ENCODE assay signal across 9 cellular contexts in genomic region chr10:70584941-70585544, GRCh38. TPM values are rescaled to one million over a fixed set of nuclear protein-coding genes. Genes with fewer than 3 reads are reported as not detected.
DNase-seq lines count a peak whose midpoint lies in the region; ATAC-seq, FAIRE-seq and TF ChIP-seq lines count a peak whose summit lies in the region.
"Had no signal": no experiment of that assay in that cellular context is flagged by ENCODE, and none has a peak within 500 bp of the region (broad histone marks: within the 10 kb centered on the region; RNA-seq: fewer than 3 reads in every experiment).

No MANE protein-coding gene starts in this region.

- FAIRE-seq in bronchial epithelial cell (lab: Jason Lieb, UNC), result no peak

- no peak overlapping the region for H2BK20ac ChIP-seq in H9 (ENCODE audit: low read depth, low read length, poor library complexity, severe bottlenecking)

- ATAC-seq in omental fat pad (ENCODE audit: low FRiP score) (no peak), HG03432 (IDR thresholded peaks at IDR 0.05; ENCODE audit: unreplicated experiment) (no peak), HG03571 (IDR thresholded peaks at IDR 0.05; ENCODE audit: unreplicated experiment) (no peak), GM19023 (IDR thresholded peaks at IDR 0.05; ENCODE audit: unreplicated experiment) (no peak)

- H4K5ac ChIP-seq in H9 (ENCODE audit: insufficient read length, low read depth, low read length), result no peak overlapping the region

- no peak for TF ChIP-seq CTCF in H9 (conservative IDR thresholded peaks at IDR 0.05)
- TF ChIP-seq CTCF in bronchial epithelial cell (IDR thresholded peaks at IDR 0.05; ENCODE audit: insufficient read depth, low read length, severe bottlenecking), result no peak
- no peak for TF ChIP-seq CTCF in omental fat pad (IDR thresholded peaks at IDR 0.05)

- no peak overlapping the region for H3T11ph ChIP-seq in H9 (ENCODE audit: low read length)

- H3K27ac ChIP-seq in H9 (ENCODE audit: insufficient read length, low read depth, low read length), result no peak overlapping the region
- H3K27ac ChIP-seq: VCaP had no signal

- H3K23ac ChIP-seq in H9 (ENCODE audit: insufficient read length, low read depth, low read length), result no peak overlapping the region

- no peak overlapping the region for H3K56ac ChIP-seq in H9 (ENCODE audit: insufficient read length, low read depth, low read length)

- no peak overlapping the region for H2BK5ac ChIP-seq in H9 (ENCODE audit: insufficient read length, low read length)

- no peaks in the 10 kb centered on the region for H3K36me3 ChIP-seq in bronchial epithelial cell (ENCODE audit: control insufficient read depth, insufficient read depth, low read length)

- H2BK12ac ChIP-seq in H9 (ENCODE audit: insufficient read length, low read depth, low read length), result no peak overlapping the region

- H3K4me1 Mint-ChIP-seq in H9, result peaks cover 28 to 43% of the 10 kb centered on the region in 2 experiments

- no peak overlapping the region for H3K4me3 Mint-ChIP-seq in H9

- H3K36me3 Mint-ChIP-seq in H9 (ENCODE audit: insufficient read depth in 1 of 3, low read depth in 3 of 3), result no peaks in the 10 kb centered on the region

- H3K9me3 Mint-ChIP-seq in H9, result no peaks in the 10 kb centered on the region

- H3K18ac ChIP-seq in H9 (ENCODE audit: insufficient read length, low read depth, low read length), result no peak overlapping the region

- no peak overlapping the region for H2AK5ac ChIP-seq in H9 (ENCODE audit: insufficient read length, low read length)

- H3K27me3 Mint-ChIP-seq in H9 (ENCODE audit: low read depth), result peaks cover 3% of the 10 kb centered on the region

- H4K91ac ChIP-seq in H9 (ENCODE audit: insufficient read length, low read depth, low read length), result no peak overlapping the region

- no peak overlapping the region for H2BK120ac ChIP-seq in H9 (ENCODE audit: low read depth, low read length, poor library complexity, severe bottlenecking)

- no peaks in the 10 kb centered on the region for H3K79me2 ChIP-seq in H9 (ENCODE audit: insufficient read depth, low read length)

- H3K23me2 ChIP-seq in H9 (ENCODE audit: insufficient read length, low read depth, low read length, poor library complexity, severe bottlenecking), result no peaks in the 10 kb centered on the region

- H3K9me3 ChIP-seq in H9 (ENCODE audit: control insufficient read depth, low read depth, low read length), result no peaks in the 10 kb centered on the region

- no peaks in the 10 kb centered on the region for H3K27me3 ChIP-seq in H9 (ENCODE audit: insufficient read depth, low read length)
- H3K27me3 ChIP-seq in bronchial epithelial cell (ENCODE audit: control insufficient read depth, insufficient read depth, low read length), result peaks cover 10% of the 10 kb centered on the region

- peak overlapping the region in 2 of 3 experiments; percentile 7 to 19; a peak in 3 of 7 replicates for H3K27ac Mint-ChIP-seq in H9

- H3K9ac ChIP-seq in H9 (ENCODE audit: extremely low read depth, insufficient read length, low read length), result no peak overlapping the region

- H3K4ac ChIP-seq in H9 (ENCODE audit: low read depth, low read length), result no peak overlapping the region

- H4K8ac ChIP-seq in H9 (replicated peaks; ENCODE audit: insufficient read length, low read depth, low read length), result no peak overlapping the region

- no peak overlapping the region for H2AFZ ChIP-seq in H9 (ENCODE audit: low read length)

- no peak overlapping the region for H3K4me3 ChIP-seq in bronchial epithelial cell (ENCODE audit: low read depth, low read length)

- H2BK15ac ChIP-seq in H9 (ENCODE audit: low read depth, low read length), result no peak overlapping the region

- no peaks in the 10 kb centered on the region for H3K79me1 ChIP-seq in H9 (ENCODE audit: insufficient read depth, low read depth, low read length, poor library complexity, severe bottlenecking)

- DNase-seq in H9 (peak; percentile 91), NCI-H2227 (lab: John Stamatoyannopoulos, UW; ENCODE audit: unreplicated experiment) (peak; percentile 77), bronchial epithelial cell (ENCODE audit: low read depth) (peak; percentile 20), omental fat pad (ENCODE audit: low spot score) (peak; percentile 10), mucosa of gallbladder (ENCODE audit: low spot score) (no peak)

- no CpG with 5 or more reads among the region's 7 CpGs for WGBS in H9 (ENCODE audit: extremely low coverage, insufficient read length, low lambda C conversion rate)

- no peaks in the 10 kb centered on the region for H4K20me1 ChIP-seq in H9 (ENCODE audit: control insufficient read depth, insufficient read depth, insufficient read length)

- no peak overlapping the region for H3K14ac ChIP-seq in H9 (ENCODE audit: insufficient read depth, low read length)

- H3K4me1 ChIP-seq in H9 (ENCODE audit: insufficient read depth, low read length), result peaks cover 4% of the 10 kb centered on the region; the same call in 1 of the 2 replicates

- no peak overlapping the region for H3K4me2 ChIP-seq in H9 (ENCODE audit: insufficient read depth, insufficient read length, low read length)

RNA-seq across cellular contexts. Expression of gene PRF1, which starts 17.5 kb away (rescaled TPM):
- total RNA-seq in H9 (2021) (0.18 TPM in 1 of 2 replicates, not detected in the other), bronchial epithelial cell (not detected in 2 replicates), omental fat pad (10 to 100 TPM in 1 of 4 donors, 1 to 10 TPM in 3; 3.0 to 21.4 (median 3.6) TPM), mucosa of gallbladder (7.3 TPM)
